ENCODE assay signal across 7 cellular contexts in genomic region chr13:113759525-113760137, GRCh38. TPM values are rescaled to one million over a fixed set of nuclear protein-coding genes. Genes with fewer than 3 reads are reported as not detected.
DNase-seq lines count a peak whose midpoint lies in the region; ATAC-seq and TF ChIP-seq lines count a peak whose summit lies in the region.

No MANE protein-coding gene starts in this region.

- H3K27ac ChIP-seq in ectodermal cell (ENCODE audit: insufficient read depth, low read depth, low read length, poor library complexity, severe bottlenecking) (no peak overlapping the region), mesendoderm (ENCODE audit: low read depth, low read length) (no peak overlapping the region), urinary bladder (ENCODE audit: low read depth) (no peak overlapping the region)

- no peak overlapping the region for H4K5ac ChIP-seq in mesendoderm (ENCODE audit: low read length)

- no peaks in the 10 kb centered on the region for H3K79me2 ChIP-seq in mesendoderm (ENCODE audit: control insufficient read depth, insufficient read depth, low read length)

- no peaks in the 10 kb centered on the region for H3K79me1 ChIP-seq in mesendoderm (ENCODE audit: low read length)

- H3K56ac ChIP-seq in mesendoderm (ENCODE audit: low read length), result peak overlapping the region; percentile 58

- no peak overlapping the region for H3K4ac ChIP-seq in mesendoderm (ENCODE audit: low read depth, low read length)

- H3K36me3 ChIP-seq in ectodermal cell (ENCODE audit: control insufficient read depth, insufficient read depth, low read length), result no peaks in the 10 kb centered on the region
- H3K36me3 ChIP-seq in mesendoderm (ENCODE audit: control insufficient read depth, insufficient read depth, low read length), result no peaks in the 10 kb centered on the region
- H3K36me3 ChIP-seq in urinary bladder (ENCODE audit: insufficient read depth), result no peaks in the 10 kb centered on the region

- no peak overlapping the region for H2BK120ac ChIP-seq in mesendoderm (ENCODE audit: low read depth, low read length)

- H3K4me2 ChIP-seq in mesendoderm (ENCODE audit: low read length), result peak overlapping the region; percentile 83

- peaks cover 49% of the 10 kb centered on the region for H3K27me3 ChIP-seq in ectodermal cell (ENCODE audit: control insufficient read depth, insufficient read depth, low read length, poor library complexity, severe bottlenecking)
- H3K27me3 ChIP-seq in mesendoderm (ENCODE audit: insufficient read depth, low read length, poor library complexity), result peaks cover 14% of the 10 kb centered on the region

- TF ChIP-seq CTCF in GM12865 (IDR thresholded peaks at IDR 0.05; ENCODE audit: insufficient read depth, low read depth, low read length, missing control alignments), result no peak

- H3K4me1 ChIP-seq in ectodermal cell (ENCODE audit: control insufficient read depth, insufficient read depth, low read length), result peaks cover 2% of the 10 kb centered on the region
- no peaks in the 10 kb centered on the region for H3K4me1 ChIP-seq in mesendoderm (ENCODE audit: control insufficient read depth, low read depth, low read length)
- no peaks in the 10 kb centered on the region for H3K4me1 ChIP-seq in urinary bladder (ENCODE audit: insufficient read depth)

- ATAC-seq in HG02840 (IDR thresholded peaks at IDR 0.05; ENCODE audit: low FRiP score, unreplicated experiment) (no peak), GM21786 (IDR thresholded peaks at IDR 0.05; ENCODE audit: unreplicated experiment) (no peak)

- H3K23ac ChIP-seq in mesendoderm (ENCODE audit: low read length), result no peak overlapping the region

- H3K4me3 ChIP-seq in GM12865 (ENCODE audit: low read depth, low read length) (peak overlapping the region; percentile 67), ectodermal cell (ENCODE audit: insufficient read depth, low read depth, low read length) (peak overlapping the region; percentile 58), mesendoderm (ENCODE audit: low read length) (peak overlapping the region; percentile 41), urinary bladder (ENCODE audit: low read depth, low read length) (peak overlapping the region; percentile 77)

- DNase-seq in GM12865 (ENCODE audit: low read depth) (no peak), NCI-H748 (lab: John Stamatoyannopoulos, UW; ENCODE audit: unreplicated experiment) (peak; percentile 75), mesendoderm (peak; percentile 18)

- no peak overlapping the region for H2AK5ac ChIP-seq in mesendoderm (ENCODE audit: low read length)

- H2BK5ac ChIP-seq in mesendoderm (ENCODE audit: low read length), result no peak overlapping the region

- H3K9me3 ChIP-seq in ectodermal cell (ENCODE audit: control insufficient read depth, low read length), result no peaks in the 10 kb centered on the region

- WGBS in ectodermal cell, 2 experiments, result 2% methylated on average over 25 to 26 of the region's 26 CpGs
- no CpG with 5 or more reads among the region's 26 CpGs for WGBS in mesendoderm (ENCODE audit: extremely low coverage, insufficient coverage, low lambda C conversion rate)
- 2% methylated on average over 26 of the region's 26 CpGs for WGBS in urinary bladder

- H2BK15ac ChIP-seq in mesendoderm (replicated peaks; ENCODE audit: low read depth), result no peak overlapping the region

- H3K18ac ChIP-seq in mesendoderm (ENCODE audit: low read length), result no peak overlapping the region

- H4K8ac ChIP-seq in mesendoderm (ENCODE audit: low read depth, low read length), result no peak overlapping the region

- H3K9ac ChIP-seq in mesendoderm (ENCODE audit: low read length), result peak overlapping the region; percentile 31

RNA-seq across cellular contexts. Expression of gene TMEM255B, which starts 0.6 kb away (rescaled TPM):
- 3.5 TPM for polyA plus RNA-seq in ectodermal cell (2013, experiment 1 of 4)
- polyA plus RNA-seq in ectodermal cell (2013, experiment 2 of 4), result 4.3 TPM
- 2.2 TPM for polyA plus RNA-seq in ectodermal cell (2013, experiment 3 of 4)
- 3.6 TPM for polyA plus RNA-seq in ectodermal cell (2013, experiment 4 of 4)
- 0.24 TPM for polyA plus RNA-seq in mesendoderm (2013, experiment 1 of 2)
- polyA plus RNA-seq in mesendoderm (2013, experiment 2 of 2), result 0.20 TPM
- total RNA-seq in urinary bladder, result 4.9 TPM
- polyA plus RNA-seq in urinary bladder, result 17.5 TPM
